In genomic region chr7:31478018-31478417, GRCh38 we compare ENCODE assay signal across 25 cellular contexts. TPM values are rescaled to one million over a fixed set of nuclear protein-coding genes. Genes with fewer than 3 reads are reported as not detected.
"Had no signal": no experiment of that assay in that cellular context is flagged by ENCODE, and none has a peak within 500 bp of the region (broad histone marks: within the 10 kb centered on the region; RNA-seq: fewer than 3 reads in every experiment).

No MANE protein-coding gene starts in this region.

- H3K27ac Mint-ChIP-seq: activated CD4-positive, alpha-beta memory T cell treated with anti-CD3 and anti-CD28 coated beads, Interleukin-2, amount 10 ng/mL, durations not matched to agents 7 days and 5 days; activated CD4-positive, alpha-beta T cell treated with anti-CD3 and anti-CD28 coated beads for 36 hours; activated naive CD8-positive, alpha-beta T cell treated with anti-CD3 and anti-CD28 coated beads, Interleukin-2, amount 10 ng/mL, durations not matched to agents 7 days and 5 days had no signal

- H3K36me3 Mint-ChIP-seq: activated naive CD8-positive, alpha-beta T cell treated with anti-CD3 and anti-CD28 coated beads, Interleukin-2, amount 10 ng/mL, durations not matched to agents 7 days and 5 days had no signal

- H3K36me3 ChIP-seq: adrenal gland, breast epithelium, MG63 had no signal

- H3K27me3 Mint-ChIP-seq: activated CD4-positive, alpha-beta memory T cell treated with anti-CD3 and anti-CD28 coated beads, Interleukin-2, amount 10 ng/mL, durations not matched to agents 7 days and 5 days; activated naive CD8-positive, alpha-beta T cell treated with anti-CD3 and anti-CD28 coated beads, Interleukin-2, amount 10 ng/mL, durations not matched to agents 7 days and 5 days had no signal

- H3K4me1 Mint-ChIP-seq: activated CD4-positive, alpha-beta memory T cell treated with anti-CD3 and anti-CD28 coated beads, Interleukin-2, amount 10 ng/mL, durations not matched to agents 7 days and 5 days; activated CD4-positive, alpha-beta T cell treated with anti-CD3 and anti-CD28 coated beads for 36 hours; activated naive CD8-positive, alpha-beta T cell treated with anti-CD3 and anti-CD28 coated beads, Interleukin-2, amount 10 ng/mL, durations not matched to agents 7 days and 5 days had no signal

- H3K27ac ChIP-seq: adrenal gland, SK-N-MC, VCaP had no signal

- H3K4me1 ChIP-seq: adrenal gland, breast epithelium had no signal

- H3K4me3 ChIP-seq: adrenal gland, MG63, SK-N-MC had no signal

- H3K9me3 Mint-ChIP-seq: activated CD4-positive, alpha-beta memory T cell treated with anti-CD3 and anti-CD28 coated beads, Interleukin-2, amount 10 ng/mL, durations not matched to agents 7 days and 5 days; activated naive CD8-positive, alpha-beta T cell treated with anti-CD3 and anti-CD28 coated beads, Interleukin-2, amount 10 ng/mL, durations not matched to agents 7 days and 5 days had no signal

- ATAC-seq: activated CD4-positive, alpha-beta T cell treated with anti-CD3 and anti-CD28 coated beads for 36 hours; Panc1; Right ventricle myocardium inferior had no signal

- H3K4me3 Mint-ChIP-seq: activated CD4-positive, alpha-beta memory T cell treated with anti-CD3 and anti-CD28 coated beads, Interleukin-2, amount 10 ng/mL, durations not matched to agents 7 days and 5 days; activated CD4-positive, alpha-beta T cell treated with anti-CD3 and anti-CD28 coated beads for 36 hours; activated naive CD8-positive, alpha-beta T cell treated with anti-CD3 and anti-CD28 coated beads, Interleukin-2, amount 10 ng/mL, durations not matched to agents 7 days and 5 days had no signal

- H3K27me3 ChIP-seq: adrenal gland, breast epithelium, MG63 had no signal

- DNase-seq: activated CD4-positive, alpha-beta memory T cell treated with anti-CD3 and anti-CD28 coated beads, Interleukin-2, amount 10 ng/mL, durations not matched to agents 7 days and 5 days; activated CD4-positive, alpha-beta T cell treated with anti-CD3 and anti-CD28 coated beads for 36 hours; activated CD4-positive, alpha-beta T cell treated with anti-CD3 and anti-CD28 coated beads, Interleukin-2, amount 50 U/mL, for 1 hour; activated CD8-positive, alpha-beta memory T cell treated with anti-CD3 and anti-CD28 coated beads, Interleukin-2, amount 50 U/mL, for 4 hours; activated naive CD4-positive, alpha-beta T cell treated with anti-CD3 and anti-CD28 coated beads, Interleukin-2, amount 50 U/mL, for 16 hours; activated naive CD8-positive, alpha-beta T cell treated with anti-CD3 and anti-CD28 coated beads, Interleukin-2, amount 10 ng/mL, durations not matched to agents 7 days and 5 days; anterior cingulate cortex; caudate nucleus; MG63; NCI-H1105; NCI-H1436; NCI-H1694 treated with DMSO at 0.1 percent for 48 hours; NCI-H2029 treated with DMSO at 0.1 percent for 48 hours; NCI-H345; NCI-H510A; NCI-H526 treated with DMSO at 0.1 percent for 48 hours; NCI-H82; T-helper 1 cell had no signal

RNA-seq across cellular contexts. Expression of gene ITPRID1, which starts 35.9 kb away (rescaled TPM):
- total RNA-seq: activated CD4-positive, alpha-beta memory T cell treated with anti-CD3 and anti-CD28 coated beads, Interleukin-2, amount 10 ng/mL, durations not matched to agents 7 days and 5 days; activated CD4-positive, alpha-beta T cell treated with anti-CD3 and anti-CD28 coated beads for 36 hours; activated naive CD8-positive, alpha-beta T cell treated with anti-CD3 and anti-CD28 coated beads, Interleukin-2, amount 10 ng/mL, durations not matched to agents 7 days and 5 days; adrenal gland; Right ventricle myocardium inferior; T-helper 2 cell treated with Interferon-gamma antibody and Interleukin-4, amounts not matched to agents 100 ng/mL and 5 ng/mL, for 36 hours had no signal
- polyA plus RNA-seq: adrenal gland had no signal
